ENCODE assay signal across 1 cellular context in genomic region chr1:183618202-183618601, GRCh38.
TF ChIP-seq lines count a peak whose summit lies in the region.

No MANE protein-coding gene starts in this region.

TF ChIP-seq in K562, 482 proteins besides CTCF, POLR2A, EP300 and RAD21:
- TF ChIP-seq MAFG (tag; conservative IDR thresholded peaks at IDR 0.05) (peak; percentile 68), ZNF316 (IDR thresholded peaks at IDR 0.05) (peak; percentile 61)
